ENCODE assay signal across 16 cellular contexts in genomic region chr13:94608586-94608985, GRCh38. TPM values are rescaled to one million over a fixed set of nuclear protein-coding genes. Genes with fewer than 3 reads are reported as not detected.
DNase-seq lines count a peak whose midpoint lies in the region; ATAC-seq, FAIRE-seq and TF ChIP-seq lines count a peak whose summit lies in the region.
"Had no signal": no experiment of that assay in that cellular context is flagged by ENCODE, and none has a peak within 500 bp of the region (broad histone marks: within the 10 kb centered on the region; RNA-seq: fewer than 3 reads in every experiment).

No MANE protein-coding gene starts in this region.

- peaks cover 10% of the 10 kb centered on the region for H3K4me1 Mint-ChIP-seq in T-helper 17 cell

- H3K9me2 ChIP-seq in hepatocyte (replicated peaks; ENCODE audit: insufficient read depth): no peaks in the 10 kb centered on the region

- no peak overlapping the region for H2AFZ ChIP-seq in hepatocyte
- H2AFZ ChIP-seq: PC-9 had no signal

- no peak for TF ChIP-seq CTCF in left ventricle myocardium inferior (IDR thresholded peaks at IDR 0.05; ENCODE audit: borderline replicate concordance)
- TF ChIP-seq CTCF in hepatocyte (IDR thresholded peaks at IDR 0.05; ENCODE audit: poor library complexity): no peak

- H3K4me3 ChIP-seq in left ventricle myocardium inferior (peak overlapping the region; percentile 28), hepatocyte (no peak overlapping the region)
- H3K4me3 ChIP-seq: GM12878, PC-9 had no signal

- intact Hi-C loops in left ventricle myocardium inferior (cut with micrococcal nuclease): no loop called here

- no peaks in the 10 kb centered on the region for H3K27me3 Mint-ChIP-seq in T-helper 17 cell
- H3K27me3 Mint-ChIP-seq: IgD-negative memory B cell had no signal

- whole genome bisulfite sequencing in hepatocyte (ENCODE audit: low lambda C conversion rate, missing lambda C conversion rate): 95% methylated on average over 1 of the region's 1 CpG

- H3K9me3 ChIP-seq in T-helper 17 cell (ENCODE audit: control insufficient read depth, low read length, poor library complexity, severe bottlenecking) (no peaks in the 10 kb centered on the region), left ventricle myocardium inferior (replicated peaks) (no peaks in the 10 kb centered on the region), hepatocyte (ENCODE audit: low read depth) (no peaks in the 10 kb centered on the region)
- H3K9me3 ChIP-seq: Caco-2 had no signal

- H3K27ac ChIP-seq in left ventricle myocardium inferior (replicated peaks) (peak overlapping the region; percentile 56), hepatocyte (no peak overlapping the region)
- H3K27ac ChIP-seq: PC-9 had no signal

- H3K27me3 ChIP-seq in left ventricle myocardium inferior (ENCODE audit: low read depth) (no peaks in the 10 kb centered on the region), hepatocyte (no peaks in the 10 kb centered on the region)

- H3K27ac Mint-ChIP-seq in T-helper 17 cell: peak overlapping the region; percentile 46
- H3K27ac Mint-ChIP-seq: IgD-negative memory B cell had no signal

- peak; percentile 40 for FAIRE-seq in G401.6 (lab: Jason Lieb, UNC)
- FAIRE-seq: GM12878 had no signal

- no peaks in the 10 kb centered on the region for H4K20me1 ChIP-seq in hepatocyte (ENCODE audit: insufficient read depth, poor library complexity, severe bottlenecking)

- peaks cover 4% of the 10 kb centered on the region for H3K36me3 Mint-ChIP-seq in T-helper 17 cell (ENCODE audit: low read depth)
- H3K36me3 Mint-ChIP-seq: IgD-negative memory B cell had no signal

- DNase-seq in T-helper 17 cell: no peak
- DNase-seq in left ventricle myocardium inferior: no peak
- DNase-seq in putamen (ENCODE audit: low spot score): peak; percentile 28
- no peak for DNase-seq in NCI-H1105 treated with DMSO at 0.1 percent for 48 hours (lab: John Stamatoyannopoulos, UW)
- DNase-seq in NCI-H2227 (lab: John Stamatoyannopoulos, UW; ENCODE audit: unreplicated experiment): no peak
- no peak for DNase-seq in hepatocyte (ENCODE audit: low spot score)
- DNase-seq: AML-193, Caco-2, DMS53, MV-4-11, NCI-H226, PC-9 had no signal

- no peak for ATAC-seq in T-helper 17 cell
- ATAC-seq: HCT116 had no signal

- peaks cover 28% of the 10 kb centered on the region for H3K79me2 ChIP-seq in hepatocyte

- H3K36me3 ChIP-seq in left ventricle myocardium inferior (peaks cover 34% of the 10 kb centered on the region), hepatocyte (replicated peaks; ENCODE audit: insufficient read depth, low read depth) (no peaks in the 10 kb centered on the region)

- no peak overlapping the region for H3K4me2 ChIP-seq in hepatocyte
- H3K4me2 ChIP-seq: PC-9 had no signal

- peaks cover 14% of the 10 kb centered on the region for H3K4me1 ChIP-seq in left ventricle myocardium inferior
- H3K4me1 ChIP-seq in hepatocyte (ENCODE audit: insufficient read depth): no peaks in the 10 kb centered on the region
- H3K4me1 ChIP-seq: Caco-2 had no signal

- no peak overlapping the region for H3K4me3 Mint-ChIP-seq in T-helper 17 cell
- H3K4me3 Mint-ChIP-seq: IgD-negative memory B cell had no signal

RNA-seq across cellular contexts. Expression of gene GPR180, which starts 6.9 kb away (rescaled TPM):
- total RNA-seq in T-helper 17 cell (1 to 10 TPM; 1.3 to 1.4 TPM), left ventricle myocardium inferior (3.6 TPM), hepatocyte (12.3 and 12.9 TPM in 2 replicates)
- 5.6 and 5.7 TPM in 2 replicates for polyA plus RNA-seq in hepatocyte

RNA-seq across cellular contexts. Expression of gene TGDS, which starts 12.6 kb away (rescaled TPM):
- total RNA-seq in T-helper 17 cell (1 to 10 TPM; 5.5 to 5.9 TPM), left ventricle myocardium inferior (3.7 TPM), hepatocyte (21.5 and 25.3 TPM in 2 replicates)
- 7.8 and 8.6 TPM in 2 replicates for polyA plus RNA-seq in hepatocyte
